In the genomic region with DNA sequence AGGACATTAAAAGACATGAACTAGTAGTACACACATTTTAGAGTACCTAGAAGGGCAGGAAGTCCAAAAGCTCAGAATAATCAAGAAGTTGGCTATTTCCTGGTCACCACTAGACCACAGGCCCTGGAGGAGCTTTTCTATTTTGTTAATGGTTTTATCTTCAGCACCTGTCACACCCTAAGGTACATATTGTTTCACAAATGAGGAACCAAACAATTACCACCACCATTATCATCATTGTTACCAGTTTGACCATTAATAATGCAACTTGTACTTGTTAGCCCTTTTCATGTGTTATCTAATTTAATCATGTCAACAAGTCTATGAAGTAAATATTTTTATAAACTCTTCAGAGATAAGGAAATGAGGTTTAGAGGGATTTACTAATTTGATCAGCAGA, we compare ENCODE assay signal across 23 cellular contexts.
"Had no signal": no experiment of that assay in that cellular context is flagged by ENCODE, and none has a peak within 500 bp of the region (broad histone marks: within the 10 kb centered on the region; RNA-seq: fewer than 3 reads in every experiment).

No MANE protein-coding gene starts in this region.

- ATAC-seq: left cardiac atrium; sciatic nerve; stimulated activated naive B cell treated with anti-CD40 and anti-IgM and Interleukin-4, amounts not matched to agents 10 μg/mL and 1 μg/mL and 100 μg/mL, for 72 hours; stimulated activated naive CD8-positive, alpha-beta T cell treated with anti-CD3 and anti-CD28 coated beads, Interleukin-15, amount 100 ng/mL, for 72 hours; upper lobe of right lung had no signal

- H3K36me3 ChIP-seq: colonic mucosa had no signal

- H3K4me3 Mint-ChIP-seq: nephron; stimulated activated naive B cell treated with anti-CD40 and anti-IgM and Interleukin-4, amounts not matched to agents 10 μg/mL and 1 μg/mL and 100 μg/mL, for 72 hours; stimulated activated naive CD8-positive, alpha-beta T cell treated with anti-CD3 and anti-CD28 coated beads, Interleukin-15, amount 100 ng/mL, for 72 hours had no signal

- H2AFZ ChIP-seq: hepatocyte had no signal

- H3K27me3 Mint-ChIP-seq: naive B cell; stimulated activated naive B cell treated with anti-CD40 and anti-IgM and Interleukin-4, amounts not matched to agents 10 μg/mL and 1 μg/mL and 100 μg/mL, for 72 hours; stimulated activated naive CD8-positive, alpha-beta T cell treated with anti-CD3 and anti-CD28 coated beads, Interleukin-15, amount 100 ng/mL, for 72 hours had no signal

- H3K27ac ChIP-seq: colonic mucosa, hepatocyte, left ventricle myocardium inferior, testis, tibial nerve, upper lobe of right lung had no signal

- FAIRE-seq: kidney had no signal

- H3K27ac Mint-ChIP-seq: nephron; stimulated activated naive B cell treated with anti-CD40 and anti-IgM and Interleukin-4, amounts not matched to agents 10 μg/mL and 1 μg/mL and 100 μg/mL, for 72 hours had no signal

- H3K27me3 ChIP-seq: colonic mucosa, hepatocyte, spleen, testis, tibial nerve, upper lobe of right lung had no signal

- H3K9me3 ChIP-seq: colonic mucosa, left ventricle myocardium inferior, spleen, testis, tibial nerve, upper lobe of right lung had no signal

- H3K4me2 ChIP-seq: hepatocyte had no signal

- H3K4me3 ChIP-seq: colonic mucosa, hepatocyte, left ventricle myocardium inferior, lung, spleen, testis, tibial nerve, upper lobe of right lung had no signal

- DNase-seq: colonic mucosa; dermis blood vessel endothelial cell; foreskin melanocyte; head of caudate nucleus; kidney; left cardiac atrium; left ventricle myocardium inferior; mesenchymal stem cell; naive B cell; posterior cingulate gyrus; spleen; stimulated activated CD4-positive, alpha-beta T cell treated with anti-CD3 and anti-CD28 coated beads, Interleukin-15, amount 100 ng/mL, for 24 hours; stimulated activated CD4-positive, alpha-beta T cell treated with anti-CD3 and anti-CD28 coated beads, Interleukin-1b, Interleukin-23, amount 100 ng/mL, for 48 hours; stimulated activated CD4-positive, alpha-beta T cell treated with anti-CD3 and anti-CD28 coated beads, Interleukin-4, amount 100 ng/mL, for 24 hours; stimulated activated naive B cell treated with anti-CD40 and anti-IgM and Interleukin-4, amounts not matched to agents 10 μg/mL and 1 μg/mL and 100 μg/mL, for 72 hours; stimulated activated naive CD8-positive, alpha-beta T cell treated with anti-CD3 and anti-CD28 coated beads, Interleukin-15, amount 100 ng/mL, for 72 hours; testis; upper lobe of right lung had no signal

- H3K9me3 Mint-ChIP-seq: naive B cell; nephron; stimulated activated naive B cell treated with anti-CD40 and anti-IgM and Interleukin-4, amounts not matched to agents 10 μg/mL and 1 μg/mL and 100 μg/mL, for 72 hours; stimulated activated naive CD8-positive, alpha-beta T cell treated with anti-CD3 and anti-CD28 coated beads, Interleukin-15, amount 100 ng/mL, for 72 hours had no signal
